Comparison of ENCODE assay signal across 22 cellular contexts in genomic region chr16:89018605-89019158, GRCh38. TPM values are rescaled to one million over a fixed set of nuclear protein-coding genes. Genes with fewer than 3 reads are reported as not detected.
DNase-seq lines count a peak whose midpoint lies in the region; TF ChIP-seq lines count a peak whose summit lies in the region.
"Had no signal": no experiment of that assay in that cellular context is flagged by ENCODE, and none has a peak within 500 bp of the region (broad histone marks: within the 10 kb centered on the region; RNA-seq: fewer than 3 reads in every experiment).

No MANE protein-coding gene starts in this region.

- TF ChIP-seq CTCF in chondrocyte (IDR thresholded peaks at IDR 0.05) (no peak), Calu3 (IDR thresholded peaks at IDR 0.05; ENCODE audit: unreplicated experiment) (no peak), ovary (IDR thresholded peaks at IDR 0.05) (no peak)

- WGBS in ovary, 3 donors, result 67 to 73% (median 73%) methylated on average over 13 of the region's 13 CpGs

- no peaks in the 10 kb centered on the region for H3K4me1 ChIP-seq in ovary (ENCODE audit: insufficient read depth)
- H3K4me1 ChIP-seq: heart left ventricle, lower lobe of right lung, upper lobe of left lung had no signal

- H3K27ac Mint-ChIP-seq in chondrocyte (ENCODE audit: unreplicated experiment), result no peak overlapping the region
- H3K27ac Mint-ChIP-seq in Calu3 (ENCODE audit: unreplicated experiment), result no peak overlapping the region
- H3K27ac Mint-ChIP-seq: activated T-cell treated with anti-CD3 and anti-CD28 coated beads, Interleukin-2, amount 50 U/mL, for 72 hours had no signal

- no peaks in the 10 kb centered on the region for H3K36me3 Mint-ChIP-seq in chondrocyte (ENCODE audit: low read depth)
- no peaks in the 10 kb centered on the region for H3K36me3 Mint-ChIP-seq in Calu3 (ENCODE audit: insufficient read depth, unreplicated experiment)
- H3K36me3 Mint-ChIP-seq: activated naive CD4-positive, alpha-beta T cell treated with anti-CD3 and anti-CD28 coated beads, Interleukin-2, amount 50 U/mL, for 72 hours had no signal

- TF ChIP-seq POLR2A in ovary (IDR thresholded peaks at IDR 0.05), result no peak

- H3K36me3 ChIP-seq in KOPT-K1 (ENCODE audit: insufficient read depth, low read length) (no peaks in the 10 kb centered on the region), ovary (no peaks in the 10 kb centered on the region)
- H3K36me3 ChIP-seq: heart left ventricle, lower lobe of right lung, upper lobe of left lung had no signal

- intact Hi-C loops in Calu3 (cut with micrococcal nuclease; ENCODE audit: unreplicated experiment) (no loop called here), ovary (cut with DNase I) (no loop called here)

- H3K27me3 ChIP-seq in ovary, result no peaks in the 10 kb centered on the region
- H3K27me3 ChIP-seq: upper lobe of left lung had no signal

- H3K4me3 Mint-ChIP-seq in chondrocyte (ENCODE audit: unreplicated experiment) (no peak overlapping the region), Calu3 (ENCODE audit: low read depth, unreplicated experiment) (no peak overlapping the region)
- H3K4me3 Mint-ChIP-seq: activated T-cell treated with anti-CD3 and anti-CD28 coated beads, Interleukin-2, amount 50 U/mL, for 72 hours had no signal

- CTCF ChIA-PET in Calu3 (lab: Charles Lee), result no interaction called here

- no peak for TF ChIP-seq EP300 in ovary (IDR thresholded peaks at IDR 0.05)

- no TSS peak for BruUV-seq in Calu3 (replicated peaks; lab: Mats Ljungman, UMichigan)

- no peak overlapping the region for H3K4me3 ChIP-seq in ovary
- H3K4me3 ChIP-seq: heart left ventricle, lower lobe of right lung, smooth muscle cell, upper lobe of left lung had no signal

- no peaks in the 10 kb centered on the region for H3K9me3 Mint-ChIP-seq in chondrocyte (ENCODE audit: low read depth)
- no peaks in the 10 kb centered on the region for H3K9me3 Mint-ChIP-seq in Calu3 (ENCODE audit: low read depth, unreplicated experiment)

- H3K9me3 ChIP-seq in KOPT-K1 (ENCODE audit: insufficient read depth, low read length, poor library complexity, severe bottlenecking) (no peaks in the 10 kb centered on the region), ovary (peaks cover 0 to 4% of the 10 kb centered on the region in 2 donors)
- H3K9me3 ChIP-seq: heart left ventricle, lower lobe of right lung, upper lobe of left lung had no signal

- H3K27me3 Mint-ChIP-seq in chondrocyte (ENCODE audit: low read depth) (peaks cover 31% of the 10 kb centered on the region), Calu3 (ENCODE audit: unreplicated experiment) (peaks cover 83% of the 10 kb centered on the region)

- peak overlapping the region; percentile 49 for H3K27ac ChIP-seq in KOPT-K1 (ENCODE audit: low read depth, low read length, poor library complexity, severe bottlenecking)
- H3K27ac ChIP-seq in ovary, result no peak overlapping the region
- H3K27ac ChIP-seq: C4-2B, heart left ventricle, lower lobe of right lung, upper lobe of left lung had no signal

- peak; percentile 54 for DNase-seq in DMS53 (lab: John Stamatoyannopoulos, UW)
- DNase-seq in DMS53 treated with DMSO at 0.1 percent for 48 hours (lab: John Stamatoyannopoulos, UW; ENCODE audit: unreplicated experiment), result no peak
- peak; percentile 68 for DNase-seq in chondrocyte (ENCODE audit: low spot score)
- DNase-seq in retina, result peak; percentile 14
- no peak for DNase-seq in Calu3
- no peak for DNase-seq in dedifferentiated amniotic fluid mesenchymal stem cell (ENCODE audit: extremely low spot score)
- DNase-seq in ovary, result no peak
- DNase-seq: activated CD4-positive, alpha-beta T cell treated with anti-CD3 and anti-CD28 coated beads for 1 hour; activated T-cell treated with anti-CD3 and anti-CD28 coated beads, Interleukin-2, amount 50 U/mL, for 72 hours; DMS79 treated with DMSO at 0.1 percent for 48 hours; NCI-H2171; NCI-H69; PC-3; stimulated activated CD4-positive, alpha-beta T cell treated with anti-CD3 and anti-CD28 coated beads, Interleukin-4, amount 100 ng/mL, for 24 hours had no signal

- H3K4me1 Mint-ChIP-seq in chondrocyte (ENCODE audit: low read depth) (no peaks in the 10 kb centered on the region), Calu3 (ENCODE audit: low read depth, unreplicated experiment) (no peaks in the 10 kb centered on the region)

RNA-seq across cellular contexts. Expression of gene CBFA2T3, which starts 41.7 kb away (rescaled TPM):
- total RNA-seq in chondrocyte (0.23 TPM in 1 of 3 replicates, not detected in the others), Calu3 (2022) (not detected in 2 replicates), ovary (1 to 10 TPM in 3 of 7 donors, under 1 TPM in 3, not detected in 1; 0.53 to 2.8 (median 0.96) TPM)
- 1 to 10 TPM; 1.2 to 1.9 TPM for polyA plus RNA-seq in ovary
- total RNA-seq: activated CD8-positive, alpha-beta memory T cell treated with anti-CD3 and anti-CD28 coated beads for 36 hours; PC-3; smooth muscle cell had no signal

Comparison
In these comparisons a context has a peak if more than half of its experiments do, and no peak if none do; other contexts are left out.
1. DNase-seq: peak in DMS53 (single experiment), chondrocyte (single experiment) and retina (single experiment); none in DMS53 treated with DMSO at 0.1 percent for 48 hours (single experiment), Calu3 (single experiment), dedifferentiated amniotic fluid mesenchymal stem cell (single experiment) and ovary (0 of 5).